ENCODE assay signal across 14 cellular contexts in the genomic region with DNA sequence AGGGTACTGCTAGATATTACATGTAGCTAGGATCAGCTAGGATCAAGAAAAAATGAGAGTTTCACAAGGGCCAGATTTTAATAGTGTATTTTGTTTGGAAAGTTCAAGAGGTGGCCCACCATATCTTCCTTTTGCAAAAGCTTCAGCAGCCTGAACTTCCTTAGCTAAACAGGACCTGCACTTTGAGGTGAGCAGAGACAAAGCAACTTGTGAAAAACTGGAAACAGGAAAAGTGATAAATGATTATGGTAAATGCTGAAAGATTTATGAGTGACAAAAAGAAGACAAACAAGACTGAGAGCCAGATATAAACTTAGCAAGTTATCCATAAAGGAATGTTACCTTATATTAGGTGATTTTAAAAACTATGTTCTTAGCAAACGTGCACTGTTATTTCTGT.
DNase-seq lines count a peak whose midpoint lies in the region; ATAC-seq and TF ChIP-seq lines count a peak whose summit lies in the region.
"Had no signal": no experiment of that assay in that cellular context is flagged by ENCODE, and none has a peak within 500 bp of the region (broad histone marks: within the 10 kb centered on the region; RNA-seq: fewer than 3 reads in every experiment).

No MANE protein-coding gene starts in this region.

- no peak for TF ChIP-seq EP300 in suprapubic skin (IDR thresholded peaks at IDR 0.05)

- H3K4me3 ChIP-seq in cardiac muscle cell, result no peak overlapping the region
- no peak overlapping the region for H3K4me3 ChIP-seq in mesodermal cell (ENCODE audit: extremely low read depth, insufficient read depth, low read length, poor library complexity, severe bottlenecking)
- H3K4me3 ChIP-seq in suprapubic skin, result no peak overlapping the region
- H3K4me3 ChIP-seq: A549, SJCRH30 had no signal

- no peaks in the 10 kb centered on the region for H3K9me3 ChIP-seq in cardiac muscle cell (ENCODE audit: low read depth)
- no peaks in the 10 kb centered on the region for H3K9me3 ChIP-seq in mesodermal cell (ENCODE audit: control insufficient read depth, low read length)
- no peaks in the 10 kb centered on the region for H3K9me3 ChIP-seq in suprapubic skin
- H3K9me3 ChIP-seq: A549, SJCRH30 had no signal

- H3K27me3 ChIP-seq in cardiac muscle cell (no peaks in the 10 kb centered on the region), suprapubic skin (no peaks in the 10 kb centered on the region)
- H3K27me3 ChIP-seq: SJCRH30 had no signal

- ATAC-seq in Right ventricle myocardium superior (ENCODE audit: poor library complexity), result no peak
- ATAC-seq: A549 had no signal

- no CpG with 5 or more reads among the region's 1 CpG for WGBS in mesodermal cell (ENCODE audit: insufficient coverage in 2 of 2), 2 experiments
- 41% methylated on average over 1 of the region's 1 CpG for WGBS in suprapubic skin

- intact Hi-C loops in Right ventricle myocardium superior (cut with DNase I) (no loop called here), CD14-positive monocyte (cut with micrococcal nuclease) (no loop called here)

- H3K36me3 Mint-ChIP-seq in chondrocyte (ENCODE audit: low read depth) (peaks cover 13% of the 10 kb centered on the region), CD14-positive monocyte (no peaks in the 10 kb centered on the region)

- peaks cover 51% of the 10 kb centered on the region for H3K4me1 Mint-ChIP-seq in chondrocyte (ENCODE audit: low read depth)
- peaks cover 42% of the 10 kb centered on the region for H3K4me1 Mint-ChIP-seq in CD14-positive monocyte

- H3K4me3 Mint-ChIP-seq in chondrocyte (ENCODE audit: unreplicated experiment) (no peak overlapping the region), CD14-positive monocyte (no peak overlapping the region)

- no peak for TF ChIP-seq CTCF in cardiac muscle cell (IDR thresholded peaks at IDR 0.05; ENCODE audit: low read depth, low read length)
- no peak for TF ChIP-seq CTCF in chondrocyte (IDR thresholded peaks at IDR 0.05)
- TF ChIP-seq CTCF in suprapubic skin (IDR thresholded peaks at IDR 0.05), result no peak
- no peak for TF ChIP-seq CTCF in CD14-positive monocyte (IDR thresholded peaks at IDR 0.05)

- H3K27ac Mint-ChIP-seq in chondrocyte (ENCODE audit: unreplicated experiment) (peak overlapping the region; percentile 29), CD14-positive monocyte (no peak overlapping the region)

- H3K27me3 Mint-ChIP-seq in chondrocyte (ENCODE audit: low read depth), result no peaks in the 10 kb centered on the region
- H3K27me3 Mint-ChIP-seq in CD14-positive monocyte (ENCODE audit: low read depth in 3 of 3), result peaks cover 0 to 2% (median 0%) of the 10 kb centered on the region in 3 donors

- H3K9me3 Mint-ChIP-seq in chondrocyte (ENCODE audit: low read depth) (no peaks in the 10 kb centered on the region), CD14-positive monocyte (peaks cover 0 to 3% (median 0%) of the 10 kb centered on the region in 7 donors)

- no peak for DNase-seq in cardiac muscle cell (ENCODE audit: low read depth in 1 of 2, low spot score in 1 of 2)
- DNase-seq in Right ventricle myocardium superior, result no peak
- DNase-seq in chondrocyte (ENCODE audit: low spot score), result no peak
- no peak for DNase-seq in suprapubic skin (ENCODE audit: low spot score in 2 of 2)
- no peak for DNase-seq in NCI-H226
- DNase-seq in CD14-positive monocyte (ENCODE audit: low spot score), result no peak
- no peak for DNase-seq in H4 (ENCODE audit: low spot score)
- DNase-seq: GOT3, NCI-H1436, NCI-H2081 treated with DMSO at 0.1 percent for 48 hours, NCI-H526 treated with DMSO at 0.1 percent for 48 hours had no signal

- no peak for TF ChIP-seq POLR2A in suprapubic skin (IDR thresholded peaks at IDR 0.05)

- peaks cover 48% of the 10 kb centered on the region for H3K4me1 ChIP-seq in cardiac muscle cell (ENCODE audit: low read depth)
- H3K4me1 ChIP-seq in mesodermal cell (ENCODE audit: control insufficient read depth, insufficient read depth, low read length, poor library complexity, severe bottlenecking), result peaks cover 24% of the 10 kb centered on the region
- H3K4me1 ChIP-seq in suprapubic skin, result peaks cover 22% of the 10 kb centered on the region
- H3K4me1 ChIP-seq: A549 had no signal

- H3K36me3 ChIP-seq in cardiac muscle cell (peaks cover 15% of the 10 kb centered on the region), mesodermal cell (ENCODE audit: control insufficient read depth, insufficient read depth, low read length) (peaks cover 43% of the 10 kb centered on the region), suprapubic skin (peaks cover 6% of the 10 kb centered on the region)

- peak overlapping the region; percentile 4 for H3K27ac ChIP-seq in cardiac muscle cell
- H3K27ac ChIP-seq in mesodermal cell (ENCODE audit: low read depth, low read length, severe bottlenecking), result peak overlapping the region; percentile 84
- H3K27ac ChIP-seq in suprapubic skin, result peak overlapping the region; percentile 57
- H3K27ac ChIP-seq: A549, SJCRH30 had no signal

Comparison
In these comparisons a context has a peak if more than half of its experiments do, and no peak if none do; other contexts are left out.
1. H3K27ac ChIP-seq: peak in every context shown above with its lines; median percentile 84 in mesodermal cell; 57 in suprapubic skin; 4 in cardiac muscle cell.